Comparison of ENCODE assay signal across 8 cellular contexts in the genomic region with DNA sequence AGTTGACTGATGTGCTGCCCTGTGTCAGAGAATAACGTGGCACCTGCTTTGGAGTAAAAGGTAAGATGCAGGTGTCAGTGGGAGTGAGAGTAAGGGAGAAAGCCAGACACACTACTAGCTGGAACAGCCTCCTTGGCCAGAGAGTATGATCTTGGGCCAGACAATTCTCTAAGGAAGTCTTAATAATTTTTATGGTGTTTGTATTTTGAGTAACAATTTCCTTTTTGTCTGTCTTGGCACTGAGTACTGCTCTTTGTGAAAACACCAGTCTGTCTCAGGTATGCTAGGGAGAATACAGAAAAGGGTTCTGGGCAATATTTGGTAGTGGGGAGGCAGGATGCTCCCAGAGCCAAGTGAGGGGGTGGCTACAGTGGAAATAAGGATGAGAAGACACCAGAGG. TPM values are rescaled to one million over a fixed set of nuclear protein-coding genes. Genes with fewer than 3 reads are reported as not detected.
"Had no signal": no experiment of that assay in that cellular context is flagged by ENCODE, and none has a peak within 500 bp of the region (broad histone marks: within the 10 kb centered on the region; RNA-seq: fewer than 3 reads in every experiment).

No MANE protein-coding gene starts in this region.

- H3K27ac ChIP-seq: HL-60 had no signal

- DNase-seq: IMR-90, KBM-7, KG1 had no signal

- ATAC-seq: HepG2, K562 had no signal

- H3K4me3 ChIP-seq: K562 had no signal

RNA-seq across cellular contexts. Expression of a gene that starts 20.7 kb away (rescaled TPM):
- total RNA-seq: HT-29 had no signal
- polyA plus RNA-seq: IgD-negative memory B cell had no signal

RNA-seq across cellular contexts. Expression of a gene that starts 31.8 kb away (rescaled TPM):
- polyA plus RNA-seq: IgD-negative memory B cell had no signal
